Comparison of ENCODE assay signal across 12 cellular contexts in the genomic region with DNA sequence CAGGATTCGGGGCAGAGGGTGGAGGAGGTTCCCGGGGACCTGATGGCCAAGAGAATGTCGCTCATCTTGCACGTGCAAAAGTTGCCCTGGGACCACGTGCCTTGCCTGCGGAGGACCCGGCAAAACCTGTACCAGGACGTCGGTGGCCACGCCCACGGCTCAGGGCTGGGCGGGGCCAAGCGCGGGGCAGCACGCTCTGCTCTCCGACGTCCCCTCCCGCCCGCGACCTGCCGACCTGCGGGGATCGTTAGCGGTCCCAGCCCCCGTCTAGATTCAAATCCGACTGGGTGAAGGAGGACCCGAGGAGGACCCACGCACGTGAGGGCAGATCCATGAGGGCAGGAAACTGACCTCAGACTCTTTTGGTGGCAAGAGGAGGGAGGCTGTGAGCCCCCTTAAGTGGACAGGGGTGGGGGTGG. TPM values are rescaled to one million over a fixed set of nuclear protein-coding genes. Genes with fewer than 3 reads are reported as not detected.
A peak's percentile ranks its signal among the peaks of the same experiment; 100 is the strongest.
DNase-seq lines count a peak whose midpoint lies in the region; ATAC-seq, FAIRE-seq and TF ChIP-seq lines count a peak whose summit lies in the region.
"Had no signal": no experiment of that assay in that cellular context is flagged by ENCODE, and none has a peak within 500 bp of the region (broad histone marks: within the 10 kb centered on the region; RNA-seq: fewer than 3 reads in every experiment).

A gene with protein sequence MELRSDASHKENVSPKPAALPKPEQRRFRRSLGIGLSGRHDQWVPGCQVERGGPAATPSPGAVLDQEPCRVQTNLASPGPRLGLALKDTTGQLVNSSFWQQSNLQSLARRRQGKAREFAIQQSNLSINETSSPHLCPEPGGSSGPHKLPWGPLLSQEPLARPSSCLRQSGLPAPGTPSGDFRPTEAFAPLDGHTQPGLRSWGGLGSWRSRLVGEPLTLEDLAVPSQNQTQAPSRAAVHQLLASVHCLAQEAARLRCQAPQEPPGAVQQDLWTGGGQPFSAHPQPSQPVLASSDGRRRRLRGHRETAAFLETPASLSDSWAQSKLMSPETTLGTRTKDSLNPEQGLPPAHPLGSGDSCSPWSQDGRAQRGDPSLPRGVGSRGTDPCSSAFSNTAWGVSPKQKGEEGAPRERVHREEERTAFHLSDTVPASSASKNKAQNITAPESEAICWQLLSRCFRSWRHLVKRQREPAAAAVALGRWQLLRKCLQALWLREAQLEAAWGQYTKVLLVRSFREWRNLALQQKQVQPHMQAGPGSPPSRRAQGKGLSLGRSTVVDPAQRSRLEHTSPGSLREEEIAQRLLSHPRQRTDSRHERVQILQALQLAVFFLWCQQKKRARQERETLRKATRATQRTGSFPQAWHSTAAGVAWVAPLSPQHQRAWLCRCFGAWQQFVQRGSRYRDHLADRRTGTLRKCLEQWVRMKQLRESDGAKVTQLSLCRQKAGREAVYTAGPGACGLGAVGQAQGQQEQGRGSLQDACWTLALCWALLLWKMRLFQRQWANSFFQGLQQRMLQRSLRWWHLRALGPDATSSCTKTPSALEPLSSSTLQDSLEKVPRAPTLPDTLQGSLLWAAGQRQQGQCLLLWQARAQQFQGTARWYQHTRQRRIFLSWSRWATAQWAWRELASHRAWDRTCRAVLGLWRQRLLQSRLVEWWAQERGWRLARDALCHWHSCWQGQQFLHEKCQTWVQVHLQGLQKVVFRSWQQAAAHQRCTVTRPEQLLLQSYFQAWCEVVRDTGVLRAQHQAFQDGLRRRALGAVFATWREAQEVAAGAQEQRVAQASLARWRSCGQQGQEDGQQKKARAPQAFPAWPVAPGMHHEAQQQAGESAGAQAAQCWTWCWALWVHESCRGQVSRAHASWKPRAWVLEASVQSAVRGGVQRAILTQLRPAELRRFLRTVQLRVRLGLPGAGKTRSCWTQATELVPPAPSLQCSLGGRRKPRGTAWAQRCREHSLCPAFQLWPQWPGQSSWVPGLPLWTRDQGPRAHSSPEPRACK (N-terminal part only) (plus strand): TSS at position 206 of the 419 bp plus-strand sequence. CDS start 2,208 bp downstream, outside the sequence.

- WGBS in endodermal cell (ENCODE audit: insufficient coverage in 1 of 2, insufficient read length in 1 of 2), 2 experiments: 9 to 10% methylated on average over 10 to 29 of the region's 29 CpGs

- no peak within 1 kb of the TSS for H3K4me3 ChIP-seq in endodermal cell (ENCODE audit: low read length)

- BruUV-seq in Calu3 (replicated peaks; lab: Mats Ljungman, UMichigan): no TSS peak

- no peaks in the 10 kb centered on the region for H3K4me1 ChIP-seq in endodermal cell (ENCODE audit: control insufficient read depth, insufficient read depth, low read length)

- CTCF ChIA-PET in Calu3 (lab: Charles Lee): no interaction called here

- ATAC-seq in T-helper 17 cell (peak; percentile 57), sciatic nerve (peak; percentile 43), GM18861 (IDR thresholded peaks at IDR 0.05; ENCODE audit: unreplicated experiment) (no peak)

- FAIRE-seq in frontal cortex (lab: Jason Lieb, UNC): no peak
- FAIRE-seq: urothelium cell line had no signal

- H3K4me3 Mint-ChIP-seq in T-helper 17 cell: peak within 1 kb of the TSS; percentile 51
- peak within 1 kb of the TSS; percentile 41 for H3K4me3 Mint-ChIP-seq in endodermal cell
- H3K4me3 Mint-ChIP-seq in Calu3 (ENCODE audit: low read depth, unreplicated experiment): no peak within 1 kb of the TSS

- H3K27me3 Mint-ChIP-seq in T-helper 17 cell: peaks cover 28% of the 10 kb centered on the region
- H3K27me3 Mint-ChIP-seq in endodermal cell (ENCODE audit: insufficient read depth): peaks cover 54% of the 10 kb centered on the region
- peaks cover 53% of the 10 kb centered on the region for H3K27me3 Mint-ChIP-seq in Calu3 (ENCODE audit: unreplicated experiment)

- peaks cover 15% of the 10 kb centered on the region for H3K27me3 ChIP-seq in endodermal cell (ENCODE audit: control insufficient read depth, insufficient read depth, low read length, poor library complexity, severe bottlenecking)

- H3K9ac ChIP-seq in endodermal cell (ENCODE audit: extremely low read depth, low read length, poor library complexity, severe bottlenecking): no peak within 1 kb of the TSS

- H3K9me3 ChIP-seq in T-helper 17 cell (ENCODE audit: control insufficient read depth, low read length, poor library complexity, severe bottlenecking) (no peaks in the 10 kb centered on the region), endodermal cell (ENCODE audit: control insufficient read depth, low read length) (no peaks in the 10 kb centered on the region)

- H3K27ac ChIP-seq in endodermal cell (ENCODE audit: low read depth, low read length): no peak within 1 kb of the TSS

- TF ChIP-seq CTCF in GM13976 (IDR thresholded peaks at IDR 0.05; ENCODE audit: borderline replicate concordance, control extremely low read depth, extremely low read depth, insufficient read depth, missing control alignments) (no peak), endodermal cell (conservative IDR thresholded peaks at IDR 0.05) (no peak), Calu3 (IDR thresholded peaks at IDR 0.05; ENCODE audit: unreplicated experiment) (no peak)

- H3K4me1 Mint-ChIP-seq in T-helper 17 cell (peaks cover 12% of the 10 kb centered on the region), endodermal cell (peaks cover 7% of the 10 kb centered on the region), Calu3 (ENCODE audit: low read depth, unreplicated experiment) (no peaks in the 10 kb centered on the region)

- DNase-seq in GM13976 (ENCODE audit: low spot score) (peak; percentile 45), T-helper 17 cell (peak in 1 of 3 donors; percentile 27), endodermal cell (peak; percentile 85), sciatic nerve (ENCODE audit: low spot score) (no peak), hypothalamus (lab: John Stamatoyannopoulos, UW) (no peak), frontal cortex (ENCODE audit: low spot score in 2 of 2) (no peak), Calu3 (no peak)
- DNase-seq: amniotic stem cell had no signal

- in situ Hi-C loops in GM13976 (cut with MboI; ENCODE audit: low sequenced_read_pairs, unreplicated experiment): no loop called here

- no peaks in the 10 kb centered on the region for H3K9me3 Mint-ChIP-seq in endodermal cell
- no peaks in the 10 kb centered on the region for H3K9me3 Mint-ChIP-seq in Calu3 (ENCODE audit: low read depth, unreplicated experiment)

- H3K27ac Mint-ChIP-seq in T-helper 17 cell: no peak within 1 kb of the TSS
- peak within 1 kb of the TSS; percentile 54 for H3K27ac Mint-ChIP-seq in endodermal cell
- H3K27ac Mint-ChIP-seq in Calu3 (ENCODE audit: unreplicated experiment): no peak within 1 kb of the TSS

- intact Hi-C loops in sciatic nerve (cut with DNase I): no loop called here
- intact Hi-C loops in Calu3 (cut with micrococcal nuclease; ENCODE audit: unreplicated experiment): no loop called here

- H3K36me3 Mint-ChIP-seq in T-helper 17 cell (ENCODE audit: low read depth): peaks cover 5% of the 10 kb centered on the region
- H3K36me3 Mint-ChIP-seq in endodermal cell (ENCODE audit: low read depth): no peaks in the 10 kb centered on the region
- H3K36me3 Mint-ChIP-seq in Calu3 (ENCODE audit: insufficient read depth, unreplicated experiment): peaks cover 4% of the 10 kb centered on the region

- no peaks in the 10 kb centered on the region for H3K36me3 ChIP-seq in endodermal cell (ENCODE audit: control insufficient read depth, insufficient read depth, low read length)

RNA-seq across cellular contexts. Expression of the gene that starts here (rescaled TPM):
- under 1 TPM in 1 of 2 donors, not detected in 1; 0.13 TPM for total RNA-seq in T-helper 17 cell
- 1 to 10 TPM in 1 of 2 donors, under 1 TPM in 1; 0.95 to 1.4 TPM for total RNA-seq in endodermal cell
- 0.39 TPM for polyA plus RNA-seq in endodermal cell (2013, experiment 1 of 2)
- polyA plus RNA-seq in endodermal cell (2013, experiment 2 of 2): 0.54 TPM
- total RNA-seq in sciatic nerve: 4.1 TPM
- not detected for total RNA-seq in frontal cortex
- total RNA-seq in Calu3 (2022): not detected in 2 replicates
- total RNA-seq: M059J, SK-MEL-5 had no signal

Comparison
In these comparisons a context has a peak if more than half of its experiments do, and no peak if none do; other contexts are left out.
1. Peak in ATAC-seq in T-helper 17 cell; RNA of the gene not detected or under 1 TPM.
2. DNase-seq: peak in GM13976 (single experiment) and endodermal cell (single experiment); none in sciatic nerve (single experiment), hypothalamus (0 of 51), frontal cortex (0 of 2) and Calu3 (single experiment).